1 cellular context compared by ENCODE assay signal in genomic region chr3:17874630-17875029, GRCh38.
TF ChIP-seq lines count a peak whose summit lies in the region.

No MANE protein-coding gene starts in this region.

TF ChIP-seq in K562, 482 proteins besides CTCF, POLR2A, EP300 and RAD21 (continued from another document):
- no peak for TF ChIP-seq THRB (CRISPR knock-in tag; conservative IDR thresholded peaks at IDR 0.05)
- TF ChIP-seq SRSF1 (IDR thresholded peaks at IDR 0.05; ENCODE audit: low read depth, low read length): no peak
- no peak for TF ChIP-seq POLR2AphosphoS5 (IDR thresholded peaks at IDR 0.05; ENCODE audit: control insufficient read depth, insufficient read depth, low read depth, low read length)
TF ChIP-seq in K562: peak in this region for 1.
